Comparison of ENCODE assay signal across 8 cellular contexts in genomic region chr16:57060323-57061083, GRCh38. TPM values are rescaled to one million over a fixed set of nuclear protein-coding genes. Genes with fewer than 3 reads are reported as not detected.
A peak's percentile ranks its signal among the peaks of the same experiment; 100 is the strongest.
DNase-seq lines count a peak whose midpoint lies in the region; ATAC-seq and TF ChIP-seq lines count a peak whose summit lies in the region.

No MANE protein-coding gene starts in this region.

- DNase-seq in ELF-1 (ENCODE audit: low read depth, low spot score) (peak; percentile 22), heart left ventricle (peak in 1 of 5 donors; percentile 34), gastrocnemius medialis (no peak), A673 (ENCODE audit: low spot score) (no peak), KG1 (lab: John Stamatoyannopoulos, UW) (no peak)
- no peak for DNase-seq in activated CD4-positive, alpha-beta memory T cell treated with anti-CD3 and anti-CD28 coated beads, Interleukin-2, amount 10 ng/mL, durations not matched to agents 7 days and 5 days
- no peak for DNase-seq in activated CD4-positive, alpha-beta T cell treated with anti-CD3 and anti-CD28 coated beads, Interleukin-2, amount 50 U/mL, for 1 hour
- no peak for DNase-seq in activated CD4-positive, alpha-beta T cell treated with anti-CD3 and anti-CD28 coated beads, Interleukin-2, amount 50 U/mL, for 48 hours

- in situ Hi-C loops in gastrocnemius medialis (cut with MboI; ENCODE audit: low sequenced_read_pairs in 4 of 4): no loop called here

- H3K27ac Mint-ChIP-seq in activated CD4-positive, alpha-beta memory T cell treated with anti-CD3 and anti-CD28 coated beads, Interleukin-2, amount 10 ng/mL, durations not matched to agents 7 days and 5 days: peak overlapping the region; percentile 16

- H3K36me3 ChIP-seq in heart left ventricle: peaks cover 0 to 83% (median 4%) of the 10 kb centered on the region in 9 donors
- no peaks in the 10 kb centered on the region for H3K36me3 ChIP-seq in gastrocnemius medialis
- no peaks in the 10 kb centered on the region for H3K36me3 ChIP-seq in A673 (ENCODE audit: insufficient read depth, low read length, poor library complexity, severe bottlenecking)

- H3K27me3 ChIP-seq in heart left ventricle: no peaks in the 10 kb centered on the region
- H3K27me3 ChIP-seq in gastrocnemius medialis: no peaks in the 10 kb centered on the region
- no peaks in the 10 kb centered on the region for H3K27me3 ChIP-seq in A673 (replicated peaks; ENCODE audit: insufficient read depth, low read depth, low read length, poor library complexity)

- 62 to 74% (median 70%) methylated on average over 9 of the region's 9 CpGs for WGBS in heart left ventricle, 4 donors

- H3K27ac ChIP-seq in heart left ventricle (peak overlapping the region in 11 of 12 donors; percentile 58 to 91 (median 73)), gastrocnemius medialis (peak overlapping the region; percentile 83 to 89 (median 85)), A673 (ENCODE audit: low read depth, low read length, poor library complexity, severe bottlenecking) (no peak overlapping the region)

- H3K27me3 Mint-ChIP-seq in activated CD4-positive, alpha-beta memory T cell treated with anti-CD3 and anti-CD28 coated beads, Interleukin-2, amount 10 ng/mL, durations not matched to agents 7 days and 5 days: no peaks in the 10 kb centered on the region

- no TSS peak for BruUV-seq in A673 (replicated peaks; lab: Mats Ljungman, UMichigan)

- POLR2A ChIA-PET in activated CD4-positive, alpha-beta memory T cell treated with anti-CD3 and anti-CD28 coated beads, Interleukin-2, amount 10 ng/mL, durations not matched to agents 7 days and 5 days (lab: Charles Lee): interaction anchor here (1.1 kb wide), 1 partner anchor 9 kb away, joined by 7 read pairs; no protein-coding TSS in a partner anchor
- POLR2A ChIA-PET in A673 (lab: Charles Lee; ENCODE audit: low non-redundant PET): no interaction called here

- ATAC-seq in heart left ventricle: peak in 3 of 4 donors; percentile 5 to 28 (median 7)
- ATAC-seq in gastrocnemius medialis: peak in 1 of 2 donors; percentile 29

- H3K4me1 Mint-ChIP-seq in activated CD4-positive, alpha-beta memory T cell treated with anti-CD3 and anti-CD28 coated beads, Interleukin-2, amount 10 ng/mL, durations not matched to agents 7 days and 5 days: no peaks in the 10 kb centered on the region

- intact Hi-C loops in heart left ventricle (cut with DNase I) (no loop called here), gastrocnemius medialis (cut with DNase I; ENCODE audit: low total_unique reads) (loop anchor here (1.0 to 5.0 kb wide), 4 partner anchors 32 to 453 kb away; partner anchors contain the start of genes CPNE2, HERPUD1, MT1X and MT2A), A673 (cut with micrococcal nuclease; ENCODE audit: unreplicated experiment) (no loop called here)

- no peaks in the 10 kb centered on the region for H3K9me3 ChIP-seq in heart left ventricle
- H3K9me3 ChIP-seq in gastrocnemius medialis: no peaks in the 10 kb centered on the region
- H3K9me3 ChIP-seq in A673 (ENCODE audit: low read depth, low read length, poor library complexity, severe bottlenecking): no peaks in the 10 kb centered on the region

- TF ChIP-seq POLR2A in heart left ventricle (IDR thresholded peaks at IDR 0.05) (no peak), gastrocnemius medialis (IDR thresholded peaks at IDR 0.05) (no peak)

- CTCF ChIA-PET in activated CD4-positive, alpha-beta memory T cell treated with anti-CD3 and anti-CD28 coated beads, Interleukin-2, amount 10 ng/mL, durations not matched to agents 7 days and 5 days (lab: Charles Lee): interaction anchor here (0.8 kb wide), 1 partner anchor 23 kb away, joined by 4 read pairs; no protein-coding TSS in a partner anchor
- CTCF ChIA-PET in A673 (lab: Charles Lee): no interaction called here

- TF ChIP-seq CTCF in heart left ventricle (IDR thresholded peaks at IDR 0.05) (no peak), gastrocnemius medialis (IDR thresholded peaks at IDR 0.05 in 4 of 5, conservative IDR thresholded peaks at IDR 0.05 in 1 of 5) (no peak), A673 (conservative IDR thresholded peaks at IDR 0.05; ENCODE audit: low read depth, low read length) (no peak)

- peaks cover 62% of the 10 kb centered on the region for H3K36me3 Mint-ChIP-seq in activated CD4-positive, alpha-beta memory T cell treated with anti-CD3 and anti-CD28 coated beads, Interleukin-2, amount 10 ng/mL, durations not matched to agents 7 days and 5 days (ENCODE audit: low read depth)

- H3K4me1 ChIP-seq in heart left ventricle (peaks cover 0 to 23% (median 16%) of the 10 kb centered on the region in 12 donors), gastrocnemius medialis (peaks cover 17 to 20% of the 10 kb centered on the region in 2 donors), A673 (ENCODE audit: insufficient read depth, low read length, poor library complexity, severe bottlenecking) (no peaks in the 10 kb centered on the region)

- H3K4me3 Mint-ChIP-seq in activated CD4-positive, alpha-beta memory T cell treated with anti-CD3 and anti-CD28 coated beads, Interleukin-2, amount 10 ng/mL, durations not matched to agents 7 days and 5 days: no peak overlapping the region

- H3K4me3 ChIP-seq in heart left ventricle (no peak overlapping the region), gastrocnemius medialis (no peak overlapping the region), A673 (ENCODE audit: low read depth, low read length, poor library complexity, severe bottlenecking) (no peak overlapping the region)

- H3K9me3 Mint-ChIP-seq in activated CD4-positive, alpha-beta memory T cell treated with anti-CD3 and anti-CD28 coated beads, Interleukin-2, amount 10 ng/mL, durations not matched to agents 7 days and 5 days: no peaks in the 10 kb centered on the region

RNA-seq across cellular contexts. Expression of gene CPNE2, which starts 31.9 kb away (rescaled TPM):
- 1 to 10 TPM; 4.6 to 4.8 TPM for total RNA-seq in activated CD4-positive, alpha-beta memory T cell treated with anti-CD3 and anti-CD28 coated beads, Interleukin-2, amount 10 ng/mL, durations not matched to agents 7 days and 5 days
- total RNA-seq in heart left ventricle (10 to 100 TPM in 6 of 9 donors, 1 to 10 TPM in 3; 7.2 to 23.6 (median 11.9) TPM), gastrocnemius medialis (10 to 100 TPM; 11.7 to 20.0 (median 17.2) TPM), A673 (2021) (38.1 and 43.6 TPM in 2 replicates)
- polyA plus RNA-seq in heart left ventricle: 10 to 100 TPM; 18.8 to 20.4 TPM
